ENCODE assay signal across 24 cellular contexts in the genomic region with DNA sequence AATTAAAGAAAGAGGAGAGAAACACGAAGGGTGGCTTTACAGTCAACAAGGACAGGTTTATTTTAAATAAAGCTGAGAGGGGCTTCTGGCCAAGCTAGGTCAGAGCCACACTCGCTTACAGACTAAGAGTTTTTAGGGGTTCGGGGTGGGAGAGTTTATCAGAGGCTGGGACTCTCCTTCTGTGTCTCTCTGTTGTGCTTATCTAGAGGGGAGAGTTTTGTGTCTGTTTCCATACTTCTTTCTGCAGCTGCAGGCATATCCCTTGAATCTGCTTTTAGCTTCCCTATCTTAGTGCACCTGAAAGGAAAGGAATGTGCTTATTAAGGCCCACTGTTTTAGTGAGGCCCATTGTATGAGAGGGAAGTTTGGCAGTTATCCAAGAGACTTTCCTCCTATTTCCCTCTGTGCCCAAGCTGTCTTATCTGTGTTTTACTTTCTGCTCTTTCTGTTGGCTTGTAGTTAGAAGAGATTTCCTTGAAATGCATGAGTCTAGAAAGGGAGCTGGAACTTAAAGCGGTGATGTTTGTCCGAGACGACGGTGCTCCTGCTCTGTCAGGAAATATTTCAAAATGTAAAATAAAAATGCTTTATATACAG.
DNase-seq lines count a peak whose midpoint lies in the region; TF ChIP-seq lines count a peak whose summit lies in the region.
"Had no signal": no experiment of that assay in that cellular context is flagged by ENCODE, and none has a peak within 500 bp of the region (broad histone marks: within the 10 kb centered on the region; RNA-seq: fewer than 3 reads in every experiment).

No MANE protein-coding gene starts in this region.

- H3K4me3 ChIP-seq in SK-N-SH (ENCODE audit: low read depth in 2 of 2, low read length in 1 of 2) (no peak overlapping the region), tibial nerve (no peak overlapping the region)

- TF ChIP-seq CTCF in SK-N-SH (IDR thresholded peaks at IDR 0.05): no peak
- TF ChIP-seq CTCF in tibial nerve (IDR thresholded peaks at IDR 0.05): no peak

- H3K4me1 ChIP-seq in SK-N-SH (ENCODE audit: control insufficient read depth in 1 of 2, insufficient read depth in 2 of 2, low read depth in 1 of 2, low read length in 1 of 2) (no peaks in the 10 kb centered on the region), tibial nerve (peaks cover 0 to 5% (median 2%) of the 10 kb centered on the region in 4 donors)
- H3K4me1 ChIP-seq: Caco-2 had no signal

- no peak overlapping the region for H2AFZ ChIP-seq in SK-N-SH (ENCODE audit: low read depth)

- H4K20me1 ChIP-seq in SK-N-SH (ENCODE audit: insufficient read depth): no peaks in the 10 kb centered on the region

- TF ChIP-seq RAD21 in SK-N-SH (IDR thresholded peaks at IDR 0.05; ENCODE audit: low read length): no peak

- H3K27me3 ChIP-seq in SK-N-SH (ENCODE audit: insufficient read depth): no peaks in the 10 kb centered on the region
- no peaks in the 10 kb centered on the region for H3K27me3 ChIP-seq in tibial nerve
- H3K27me3 ChIP-seq: BE2C had no signal

- peak; percentile 26 for DNase-seq in NCI-H345 (lab: John Stamatoyannopoulos, UW)
- DNase-seq in NCI-H345 treated with DMSO at 0.1 percent for 48 hours (lab: John Stamatoyannopoulos, UW; ENCODE audit: unreplicated experiment): no peak
- DNase-seq in NCI-H1105 (lab: John Stamatoyannopoulos, UW): peak; percentile 4
- DNase-seq in dermis blood vessel endothelial cell: peak; percentile 86
- DNase-seq in lung microvascular endothelial cell (ENCODE audit: low read depth in 2 of 2): peak; percentile 48 to 70
- DNase-seq in SK-N-SH: no peak
- DNase-seq in tibial nerve (ENCODE audit: low spot score in 2 of 2): no peak
- no peak for DNase-seq in NCI-H1417 treated with DMSO at 0.1 percent for 48 hours (lab: John Stamatoyannopoulos, UW)
- DNase-seq: BE2C; Caco-2; CD4-positive, CD25-positive, alpha-beta regulatory T cell; DMS53; EL; GOT3; MV-4-11; NCI-H1436; NCI-H2081; NCI-H226; NCI-H526; PC-3; SIG-M5; T-helper 1 cell had no signal

- H3K36me3 ChIP-seq in SK-N-SH (replicated peaks in 1 of 2; ENCODE audit: control insufficient read depth in 1 of 2, insufficient read depth in 2 of 2, low read length in 1 of 2) (no peaks in the 10 kb centered on the region), tibial nerve (no peaks in the 10 kb centered on the region)
- H3K36me3 ChIP-seq: BE2C had no signal

- CTCF ChIA-PET in SK-N-SH (lab: Yijun Ruan, JAX): no interaction called here

- no peaks in the 10 kb centered on the region for H3K9me2 ChIP-seq in SK-N-SH

- H3F3A ChIP-seq in SK-N-SH (replicated peaks; ENCODE audit: insufficient read depth): no peaks in the 10 kb centered on the region

- WGBS in SK-N-SH (ENCODE audit: low lambda C conversion rate): 65% methylated on average over 7 of the region's 7 CpGs
- 83 to 85% methylated on average over 7 of the region's 7 CpGs for WGBS in tibial nerve, 2 donors

- no peak for TF ChIP-seq POLR2A in tibial nerve (IDR thresholded peaks at IDR 0.05)

- H3K4me2 ChIP-seq in SK-N-SH: no peak overlapping the region
- H3K4me2 ChIP-seq: KMS-11 had no signal

- H3K27ac ChIP-seq in SK-N-SH (ENCODE audit: low read depth in 2 of 2, low read length in 1 of 2) (no peak overlapping the region), tibial nerve (no peak overlapping the region)
- H3K27ac ChIP-seq: KMS-11, RWPE1 had no signal

- H3K79me2 ChIP-seq in SK-N-SH (ENCODE audit: insufficient read depth): no peaks in the 10 kb centered on the region

- H3K9me3 ChIP-seq in SK-N-SH: no peaks in the 10 kb centered on the region
- H3K9me3 ChIP-seq in tibial nerve: no peaks in the 10 kb centered on the region

- TF ChIP-seq EP300 in SK-N-SH (IDR thresholded peaks at IDR 0.05; ENCODE audit: borderline replicate concordance in 1 of 2, low read depth in 1 of 2, low read length in 1 of 2) (no peak), tibial nerve (IDR thresholded peaks at IDR 0.05) (no peak)

- no peak overlapping the region for H3K9ac ChIP-seq in SK-N-SH
- H3K9ac ChIP-seq: KMS-11 had no signal

- POLR2A ChIA-PET in SK-N-SH (lab: Yijun Ruan, JAX): no interaction called here

TF ChIP-seq in SK-N-SH, 30 proteins besides CTCF, POLR2A, EP300 and RAD21:
- TF ChIP-seq, protein P1, sequence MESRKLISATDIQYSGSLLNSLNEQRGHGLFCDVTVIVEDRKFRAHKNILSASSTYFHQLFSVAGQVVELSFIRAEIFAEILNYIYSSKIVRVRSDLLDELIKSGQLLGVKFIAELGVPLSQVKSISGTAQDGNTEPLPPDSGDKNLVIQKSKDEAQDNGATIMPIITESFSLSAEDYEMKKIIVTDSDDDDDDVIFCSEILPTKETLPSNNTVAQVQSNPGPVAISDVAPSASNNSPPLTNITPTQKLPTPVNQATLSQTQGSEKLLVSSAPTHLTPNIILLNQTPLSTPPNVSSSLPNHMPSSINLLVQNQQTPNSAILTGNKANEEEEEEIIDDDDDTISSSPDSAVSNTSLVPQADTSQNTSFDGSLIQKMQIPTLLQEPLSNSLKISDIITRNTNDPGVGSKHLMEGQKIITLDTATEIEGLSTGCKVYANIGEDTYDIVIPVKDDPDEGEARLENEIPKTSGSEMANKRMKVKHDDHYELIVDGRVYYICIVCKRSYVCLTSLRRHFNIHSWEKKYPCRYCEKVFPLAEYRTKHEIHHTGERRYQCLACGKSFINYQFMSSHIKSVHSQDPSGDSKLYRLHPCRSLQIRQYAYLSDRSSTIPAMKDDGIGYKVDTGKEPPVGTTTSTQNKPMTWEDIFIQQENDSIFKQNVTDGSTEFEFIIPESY (IDR thresholded peaks at IDR 0.05; ENCODE audit: borderline replicate concordance, low read depth): no peak
- no peak for TF ChIP-seq YY1 (IDR thresholded peaks at IDR 0.05; ENCODE audit: low read depth)
- no peak for TF ChIP-seq MEF2A (IDR thresholded peaks at IDR 0.05; ENCODE audit: borderline replicate concordance, low read depth)
- TF ChIP-seq SMC3 (IDR thresholded peaks at IDR 0.05; ENCODE audit: low read depth, low read length): no peak
- no peak for TF ChIP-seq FOSL2 (IDR thresholded peaks at IDR 0.05; ENCODE audit: borderline replicate concordance, low read depth)
- TF ChIP-seq TEAD4 (IDR thresholded peaks at IDR 0.05; ENCODE audit: borderline replicate concordance, insufficient read depth): no peak
- TF ChIP-seq RCOR1 (IDR thresholded peaks at IDR 0.05; ENCODE audit: low read length): no peak
- no peak for TF ChIP-seq MXI1 (IDR thresholded peaks at IDR 0.05; ENCODE audit: low read depth, low read length)

Comparison
In these comparisons a context has a peak if more than half of its experiments do, and no peak if none do; other contexts are left out.
1. DNase-seq: peak in NCI-H345 (single experiment), NCI-H1105 (single experiment), dermis blood vessel endothelial cell (single experiment) and lung microvascular endothelial cell (2 of 2); none in NCI-H345 treated with DMSO at 0.1 percent for 48 hours (single experiment), SK-N-SH (single experiment), tibial nerve (0 of 2) and NCI-H1417 treated with DMSO at 0.1 percent for 48 hours (single experiment).